Comparison of ENCODE assay signal across 24 cellular contexts in genomic region chr2:189183170-189183569, GRCh38. TPM values are rescaled to one million over a fixed set of nuclear protein-coding genes. Genes with fewer than 3 reads are reported as not detected.
DNase-seq lines count a peak whose midpoint lies in the region; ATAC-seq, FAIRE-seq and TF ChIP-seq lines count a peak whose summit lies in the region.
"Had no signal": no experiment of that assay in that cellular context is flagged by ENCODE, and none has a peak within 500 bp of the region (broad histone marks: within the 10 kb centered on the region; RNA-seq: fewer than 3 reads in every experiment).

No MANE protein-coding gene starts in this region.

- peaks cover 10% of the 10 kb centered on the region for H3K79me2 ChIP-seq in mesendoderm (ENCODE audit: control insufficient read depth, insufficient read depth, low read length)
- H3K79me2 ChIP-seq in smooth muscle cell (ENCODE audit: low read depth) = peaks cover 38% of the 10 kb centered on the region

- ATAC-seq in A549 = no peak
- no peak for ATAC-seq in GM18909 (IDR thresholded peaks at IDR 0.05; ENCODE audit: poor library complexity, unreplicated experiment)
- ATAC-seq: HCT116 had no signal

- peak overlapping the region; percentile 8 for H2BK15ac ChIP-seq in mesendoderm (replicated peaks; ENCODE audit: low read depth)

- H4K8ac ChIP-seq in mesendoderm (ENCODE audit: low read depth, low read length) = no peak overlapping the region

- H3K9me3 Mint-ChIP-seq in Caco-2 (ENCODE audit: unreplicated experiment) = no peaks in the 10 kb centered on the region
- H3K9me3 Mint-ChIP-seq: CD4-positive, alpha-beta T cell had no signal

- H3K4me3 Mint-ChIP-seq in Caco-2 (ENCODE audit: unreplicated experiment) = no peak overlapping the region
- H3K4me3 Mint-ChIP-seq: CD4-positive, alpha-beta T cell; HFFc6 had no signal

- no peak overlapping the region for H4K5ac ChIP-seq in mesendoderm (ENCODE audit: low read length)

- TF ChIP-seq CTCF in A549 (IDR thresholded peaks at IDR 0.05) = no peak
- TF ChIP-seq CTCF in Caco-2 (IDR thresholded peaks at IDR 0.05; ENCODE audit: insufficient read depth in 1 of 2, low read depth in 1 of 2, low read length in 1 of 2, severe bottlenecking in 1 of 2, unreplicated experiment in 1 of 2) = no peak
- TF ChIP-seq CTCF in smooth muscle cell (IDR thresholded peaks at IDR 0.05; ENCODE audit: borderline replicate concordance, insufficient read depth, poor library complexity, severe bottlenecking) = no peak

- FAIRE-seq in A549 (lab: Jason Lieb, UNC) = no peak
- FAIRE-seq: GM12892, GM18507 had no signal

- H3K4me1 ChIP-seq in A549 (peaks cover 35% of the 10 kb centered on the region), Caco-2 (peaks cover 40% of the 10 kb centered on the region), mesendoderm (ENCODE audit: control insufficient read depth, low read depth, low read length) (peaks cover 2% of the 10 kb centered on the region), smooth muscle cell (ENCODE audit: low read depth) (peaks cover 9% of the 10 kb centered on the region)
- H3K4me1 ChIP-seq: BE2C had no signal

- no TSS peak for BruUV-seq in Caco-2 (replicated peaks; lab: Mats Ljungman, UMichigan)

- no peak overlapping the region for H3K23ac ChIP-seq in mesendoderm (ENCODE audit: low read length)

- H3K27ac Mint-ChIP-seq in Caco-2 (ENCODE audit: unreplicated experiment) = peak overlapping the region; percentile 15
- H3K27ac Mint-ChIP-seq: CD4-positive, alpha-beta T cell; HFFc6 had no signal

- H3K36me3 ChIP-seq in Caco-2 (ENCODE audit: control insufficient read depth, insufficient read depth, low read length) (no peaks in the 10 kb centered on the region), mesendoderm (ENCODE audit: control insufficient read depth, insufficient read depth, low read length) (no peaks in the 10 kb centered on the region), smooth muscle cell (ENCODE audit: low read depth) (no peaks in the 10 kb centered on the region)
- H3K36me3 ChIP-seq: BE2C had no signal

- no peak overlapping the region for H2BK120ac ChIP-seq in mesendoderm (ENCODE audit: low read depth, low read length)

- TF ChIP-seq RAD21 in A549 (conservative IDR thresholded peaks at IDR 0.05 in 1 of 2, IDR thresholded peaks at IDR 0.05 in 1 of 2) = no peak

- H2AFZ ChIP-seq in smooth muscle cell (ENCODE audit: low read depth) = peak overlapping the region; percentile 16

- peak overlapping the region; percentile 77; the same call in 1 of the 3 replicates for H3K4me2 ChIP-seq in A549
- H3K4me2 ChIP-seq in mesendoderm (ENCODE audit: low read length) = no peak overlapping the region
- H3K4me2 ChIP-seq in smooth muscle cell = no peak overlapping the region

- no peaks in the 10 kb centered on the region for H4K20me1 ChIP-seq in smooth muscle cell (ENCODE audit: low read depth)

- H3F3A ChIP-seq in smooth muscle cell (ENCODE audit: low read depth) = peaks cover 13% of the 10 kb centered on the region

- DNase-seq in A549 (ENCODE audit: low read depth in 1 of 2, low spot score in 1 of 2) (no peak), Caco-2 (no peak), mesendoderm (no peak), smooth muscle cell (lab: John Stamatoyannopoulos, UW; ENCODE audit: unreplicated experiment) (no peak), NCI-H1436 treated with DMSO at 0.1 percent for 48 hours (lab: John Stamatoyannopoulos, UW) (no peak), islet precursor cell (no peak)
- DNase-seq: 8988T; ACHN; BE2C; C1 segment of cervical spinal cord; CD4-positive, alpha-beta T cell; DMS153; DMS79; GDM1; GOT3; H7; HFFc6; IMR-90; KBM-7 had no signal

- H3K27me3 ChIP-seq in Caco-2 (replicated peaks; ENCODE audit: control insufficient read depth, insufficient read depth, low read length) = no peaks in the 10 kb centered on the region
- H3K27me3 ChIP-seq in mesendoderm (ENCODE audit: insufficient read depth, low read length, poor library complexity) = no peaks in the 10 kb centered on the region
- no peaks in the 10 kb centered on the region for H3K27me3 ChIP-seq in smooth muscle cell (ENCODE audit: low read depth)
- H3K27me3 ChIP-seq: BE2C had no signal

- peaks cover 6% of the 10 kb centered on the region for H3K36me3 Mint-ChIP-seq in Caco-2 (ENCODE audit: insufficient read depth, unreplicated experiment)

- H3K9ac ChIP-seq in mesendoderm (ENCODE audit: low read length) = no peak overlapping the region
- no peak overlapping the region for H3K9ac ChIP-seq in smooth muscle cell (ENCODE audit: low read depth)

- CTCF ChIA-PET in A549 (lab: Yijun Ruan, JAX) (interaction anchor here (0.8 to 1.8 kb wide), 2 partner anchors 16 to 20 kb away, joined by 3 to 5 read pairs; no protein-coding TSS in a partner anchor), Caco-2 (lab: Charles Lee) (interaction anchor here (2.0 kb wide), 1 partner anchor 40 kb away, joined by 8 read pairs; no protein-coding TSS in a partner anchor)

- H3K4me3 ChIP-seq in A549 (no peak overlapping the region), Caco-2 (ENCODE audit: low read depth, low read length) (no peak overlapping the region), mesendoderm (ENCODE audit: low read length) (no peak overlapping the region), smooth muscle cell (no peak overlapping the region)

- H3K79me1 ChIP-seq in mesendoderm (ENCODE audit: low read length) = no peaks in the 10 kb centered on the region

- no peaks in the 10 kb centered on the region for H3K9me3 ChIP-seq in A549
- H3K9me3 ChIP-seq in Caco-2 = no peaks in the 10 kb centered on the region
- no peaks in the 10 kb centered on the region for H3K9me3 ChIP-seq in smooth muscle cell (replicated peaks; ENCODE audit: low read depth)
- H3K9me3 ChIP-seq: BE2C had no signal

- H2AK5ac ChIP-seq in mesendoderm (ENCODE audit: low read length) = no peak overlapping the region

- H3K4me1 Mint-ChIP-seq in Caco-2 (ENCODE audit: low read depth, unreplicated experiment) = peaks cover 37% of the 10 kb centered on the region

- H3K27me3 Mint-ChIP-seq in Caco-2 (ENCODE audit: insufficient read depth, unreplicated experiment) = no peaks in the 10 kb centered on the region

- POLR2A ChIA-PET in A549 (lab: Yijun Ruan, JAX) (no interaction called here), Caco-2 (lab: Charles Lee) (no interaction called here)

- H3K18ac ChIP-seq in mesendoderm (ENCODE audit: low read length) = no peak overlapping the region

- H3K27ac ChIP-seq in A549 (peak overlapping the region in 1 of 2 experiments; percentile 37; a peak in 1 of 6 replicates), mesendoderm (ENCODE audit: low read depth, low read length) (no peak overlapping the region), smooth muscle cell (ENCODE audit: low read depth) (no peak overlapping the region)
- H3K27ac ChIP-seq: HL-60 had no signal

- H3K4ac ChIP-seq in mesendoderm (ENCODE audit: low read depth, low read length) = no peak overlapping the region

- H3K56ac ChIP-seq in mesendoderm (ENCODE audit: low read length) = no peak overlapping the region

- intact Hi-C loops in Caco-2 (cut with micrococcal nuclease; ENCODE audit: unreplicated experiment) = loop anchor here (10.0 kb wide), 1 partner anchor 362 kb away; no protein-coding TSS in a partner anchor

- no peak for TF ChIP-seq POLR2A in A549 (IDR thresholded peaks at IDR 0.05; ENCODE audit: low read length)

- no peak overlapping the region for H2BK5ac ChIP-seq in mesendoderm (ENCODE audit: low read length)

- no peak for TF ChIP-seq EP300 in A549 (IDR thresholded peaks at IDR 0.05)

TF ChIP-seq in A549, 52 proteins besides CTCF, POLR2A, EP300 and RAD21:
- TF ChIP-seq MAFK (IDR thresholded peaks at IDR 0.05; ENCODE audit: partially characterized antibody) (peak; percentile 68), ZFP36 (IDR thresholded peaks at IDR 0.05; ENCODE audit: borderline replicate concordance, partially characterized antibody) (no peak)
- TF ChIP-seq, protein P1, sequence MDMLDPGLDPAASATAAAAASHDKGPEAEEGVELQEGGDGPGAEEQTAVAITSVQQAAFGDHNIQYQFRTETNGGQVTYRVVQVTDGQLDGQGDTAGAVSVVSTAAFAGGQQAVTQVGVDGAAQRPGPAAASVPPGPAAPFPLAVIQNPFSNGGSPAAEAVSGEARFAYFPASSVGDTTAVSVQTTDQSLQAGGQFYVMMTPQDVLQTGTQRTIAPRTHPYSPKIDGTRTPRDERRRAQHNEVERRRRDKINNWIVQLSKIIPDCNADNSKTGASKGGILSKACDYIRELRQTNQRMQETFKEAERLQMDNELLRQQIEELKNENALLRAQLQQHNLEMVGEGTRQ (IDR thresholded peaks at IDR 0.05) = no peak

RNA-seq across cellular contexts. Expression of gene COL5A2, which starts 3.6 kb away (rescaled TPM):
- 215 and 244 TPM in 2 replicates for polyA plus RNA-seq in A549 (2011; rRNA removed)
- polyA plus RNA-seq in A549 (2012; cell fraction: cytosol; rRNA removed) = 66.7 and 70.8 TPM in 2 replicates
- polyA plus RNA-seq in A549 (2012; cell fraction: nucleus; rRNA removed) = 138 and 156 TPM in 2 replicates
- 114 to 156 TPM (median 152 TPM) in 3 replicates for polyA plus RNA-seq in A549 (2017; fragmentation: RNase III; extraction: RNeasy Plus Mini Kit Qiagen cat#74134 plus additional on column Dnase treatment)
- polyA minus RNA-seq in A549 (2011; rRNA and poly(A)+ RNA removed) = 199 and 285 TPM in 2 replicates
- 190 and 244 TPM in 2 replicates for total RNA-seq in Caco-2 (2022)
- 74.1 TPM for polyA plus RNA-seq in mesendoderm (2013, experiment 1 of 2)
- polyA plus RNA-seq in mesendoderm (2013, experiment 2 of 2) = 72.8 TPM
- 697 and 944 TPM in 2 replicates for total RNA-seq in smooth muscle cell
- polyA plus RNA-seq in smooth muscle cell = 295 and 364 TPM in 2 replicates
